Comparison of ENCODE assay signal across 24 cellular contexts in genomic region chr1:48089356-48089891, GRCh38.
"Had no signal": no experiment of that assay in that cellular context is flagged by ENCODE, and none has a peak within 500 bp of the region (broad histone marks: within the 10 kb centered on the region; RNA-seq: fewer than 3 reads in every experiment).

No MANE protein-coding gene starts in this region.

- H3K27me3 Mint-ChIP-seq: progenitor cell of endocrine pancreas had no signal

- H3K4me3 Mint-ChIP-seq: dendritic cell treated with granulocyte-macrophage colony-stimulating factor and Interleukin-4, amounts not matched to agents 40 ng/mL and 50 ng/mL, for 4 days; naive thymus-derived CD8-positive, alpha-beta T cell; neural crest cell; type B pancreatic cell had no signal

- H3K36me3 ChIP-seq: esophagus muscularis mucosa, heart right ventricle, left lung, right lobe of liver, tibial artery, uterus had no signal

- H3K4me1 ChIP-seq: foreskin keratinocyte, heart right ventricle, left lung, parathyroid adenoma, right lobe of liver, testis, tibial artery, uterus had no signal

- H3K9me3 Mint-ChIP-seq: dendritic cell treated with granulocyte-macrophage colony-stimulating factor and Interleukin-4, amounts not matched to agents 40 ng/mL and 50 ng/mL, for 4 days; neural crest cell had no signal

- H3K36me3 Mint-ChIP-seq: naive thymus-derived CD8-positive, alpha-beta T cell; type B pancreatic cell had no signal

- H3K27ac ChIP-seq: esophagus muscularis mucosa, foreskin keratinocyte, heart right ventricle, left lung, parathyroid adenoma, right lobe of liver, testis, tibial artery, uterus had no signal

- H3K4me1 Mint-ChIP-seq: neural crest cell had no signal

- H3K9me3 ChIP-seq: esophagus muscularis mucosa, heart right ventricle, left lung, right lobe of liver, testis, tibial artery, uterus had no signal

- H3K27me3 ChIP-seq: right lobe of liver, testis, tibial artery had no signal

- H3K4me3 ChIP-seq: esophagus muscularis mucosa, heart right ventricle, left lung, right lobe of liver, testis, tibial artery, uterus had no signal

- H3K27ac Mint-ChIP-seq: dendritic cell treated with granulocyte-macrophage colony-stimulating factor and Interleukin-4, amounts not matched to agents 40 ng/mL and 50 ng/mL, for 4 days; naive thymus-derived CD8-positive, alpha-beta T cell; progenitor cell of endocrine pancreas; type B pancreatic cell had no signal

- ATAC-seq: foreskin keratinocyte; left cardiac atrium; left lung; naive thymus-derived CD8-positive, alpha-beta T cell had no signal

- DNase-seq: effector CD8-positive, alpha-beta T cell; foreskin keratinocyte; glutamatergic neuron; heart right ventricle; hippocampal formation; left cardiac atrium; mammary epithelial cell; naive thymus-derived CD8-positive, alpha-beta T cell; right lobe of liver; small intestine; stimulated activated CD4-positive, alpha-beta T cell treated with anti-CD3 and anti-CD28 coated beads, Interleukin-15, amount 100 ng/mL, for 24 hours; stimulated activated CD4-positive, alpha-beta T cell treated with anti-CD3 and anti-CD28 coated beads, Interleukin-2, amount 100 ng/mL, for 48 hours; stimulated activated naive CD4-positive, alpha-beta T cell; substantia nigra; testis; tibial artery; uterus had no signal
